8 cellular contexts compared by ENCODE assay signal in genomic region chr16:84062734-84063640, GRCh38. TPM values are rescaled to one million over a fixed set of nuclear protein-coding genes. Genes with fewer than 3 reads are reported as not detected.
DNase-seq lines count a peak whose midpoint lies in the region; ATAC-seq, FAIRE-seq and TF ChIP-seq lines count a peak whose summit lies in the region.

No MANE protein-coding gene starts in this region.

- peak; percentile 42 to 55 (median 52) for DNase-seq in CD4-positive, alpha-beta memory T cell
- DNase-seq in HFFc6 (peak; percentile 61), RCC 7860 (ENCODE audit: low spot score) (peak; percentile 65), fibroblast of mammary gland (ENCODE audit: low read depth) (peak; percentile 76), nephron progenitor cell (peak; percentile 90), stomach (peak; percentile 76)
- peak; percentile 45 for DNase-seq in activated T-helper 1 cell treated with anti-CD3 and anti-CD28 coated beads, Interleukin-12 subunit alpha, Interleukin-12 subunit beta, Interleukin-2, Interleukin-4 antibody, amounts not matched to agents 30 ng/mL and 10 ng/mL and 1 ng/mL, durations not matched to agents 14 hours and 24 hours and 36 hours (ENCODE audit: low spot score)

- CTCF ChIA-PET in CD4-positive, alpha-beta memory T cell (lab: Charles Lee; ENCODE audit: partially characterized antibody): interaction anchor here (0.7 to 1.7 kb wide), 5 partner anchors 15 to 238 kb away, joined by 3 to 5 read pairs (median 3); no protein-coding TSS in a partner anchor

- no peak for FAIRE-seq in RCC 7860 (lab: Jason Lieb, UNC)

- peaks cover 85% of the 10 kb centered on the region for H3K36me3 ChIP-seq in CD4-positive, alpha-beta memory T cell (ENCODE audit: insufficient read depth, low read length)
- H3K36me3 ChIP-seq in stomach: peaks cover 49 to 100% (median 100%) of the 10 kb centered on the region in 4 donors

- H3K4me3 ChIP-seq in CD4-positive, alpha-beta memory T cell (ENCODE audit: low read length in 2 of 2): no peak overlapping the region
- H3K4me3 ChIP-seq in fibroblast of mammary gland (ENCODE audit: control insufficient read depth, low read depth, low read length): no peak overlapping the region
- no peak overlapping the region for H3K4me3 ChIP-seq in stomach

- 51 to 72% (median 52%) methylated on average over 21 to 25 of the region's 25 CpGs for WGBS in stomach, 5 donors

- peaks cover 57 to 83% of the 10 kb centered on the region in 2 donors for H3K36me3 Mint-ChIP-seq in CD4-positive, alpha-beta memory T cell
- peaks cover 19% of the 10 kb centered on the region for H3K36me3 Mint-ChIP-seq in HFFc6 (ENCODE audit: low read depth)
- H3K36me3 Mint-ChIP-seq in activated T-helper 1 cell treated with anti-CD3 and anti-CD28 coated beads, Interleukin-12 subunit alpha, Interleukin-12 subunit beta, Interleukin-2, Interleukin-4 antibody, amounts not matched to agents 30 ng/mL and 10 ng/mL and 1 ng/mL, durations not matched to agents 14 hours and 24 hours and 36 hours (ENCODE audit: low read depth): peaks cover 31% of the 10 kb centered on the region
- H3K36me3 Mint-ChIP-seq in nephron progenitor cell (ENCODE audit: low read depth): peaks cover 47% of the 10 kb centered on the region

- ATAC-seq in HG02885 (IDR thresholded peaks at IDR 0.05; ENCODE audit: poor library complexity, unreplicated experiment): no peak

- H3K27me3 Mint-ChIP-seq in CD4-positive, alpha-beta memory T cell: no peaks in the 10 kb centered on the region
- no peaks in the 10 kb centered on the region for H3K27me3 Mint-ChIP-seq in HFFc6 (ENCODE audit: insufficient read depth)
- H3K27me3 Mint-ChIP-seq in activated T-helper 1 cell treated with anti-CD3 and anti-CD28 coated beads, Interleukin-12 subunit alpha, Interleukin-12 subunit beta, Interleukin-2, Interleukin-4 antibody, amounts not matched to agents 30 ng/mL and 10 ng/mL and 1 ng/mL, durations not matched to agents 14 hours and 24 hours and 36 hours (ENCODE audit: insufficient read depth): no peaks in the 10 kb centered on the region
- no peaks in the 10 kb centered on the region for H3K27me3 Mint-ChIP-seq in nephron progenitor cell (ENCODE audit: low read depth, poor library complexity)

- no peak overlapping the region for H3K4me3 Mint-ChIP-seq in CD4-positive, alpha-beta memory T cell
- H3K4me3 Mint-ChIP-seq in HFFc6 (no peak overlapping the region), nephron progenitor cell (no peak overlapping the region)
- H3K4me3 Mint-ChIP-seq in activated T-helper 1 cell treated with anti-CD3 and anti-CD28 coated beads, Interleukin-12 subunit alpha, Interleukin-12 subunit beta, Interleukin-2, Interleukin-4 antibody, amounts not matched to agents 30 ng/mL and 10 ng/mL and 1 ng/mL, durations not matched to agents 14 hours and 24 hours and 36 hours: no peak overlapping the region

- H3K9me3 ChIP-seq in CD4-positive, alpha-beta memory T cell (ENCODE audit: control insufficient read depth in 1 of 2, low read length in 2 of 2): no peaks in the 10 kb centered on the region
- no peaks in the 10 kb centered on the region for H3K9me3 ChIP-seq in stomach

- no peak overlapping the region for H3K27ac ChIP-seq in CD4-positive, alpha-beta memory T cell (ENCODE audit: low read depth, low read length)
- H3K27ac ChIP-seq in stomach: no peak overlapping the region

- peak; percentile 97 for TF ChIP-seq CTCF in HFFc6 (IDR thresholded peaks at IDR 0.05)
- TF ChIP-seq CTCF in fibroblast of mammary gland (conservative IDR thresholded peaks at IDR 0.05; ENCODE audit: control insufficient read depth, insufficient read depth, low read depth, low read length): peak; percentile 84
- peak; percentile 96 for TF ChIP-seq CTCF in nephron progenitor cell (IDR thresholded peaks at IDR 0.05)
- TF ChIP-seq CTCF in stomach (IDR thresholded peaks at IDR 0.05): peak in 5 of 7 experiments; percentile 58 to 88 (median 75)

- POLR2A ChIA-PET in CD4-positive, alpha-beta memory T cell (lab: Charles Lee; ENCODE audit: partially characterized antibody): no interaction called here

- H3K9me3 Mint-ChIP-seq in CD4-positive, alpha-beta memory T cell: no peaks in the 10 kb centered on the region
- H3K9me3 Mint-ChIP-seq in HFFc6: no peaks in the 10 kb centered on the region
- H3K9me3 Mint-ChIP-seq in activated T-helper 1 cell treated with anti-CD3 and anti-CD28 coated beads, Interleukin-12 subunit alpha, Interleukin-12 subunit beta, Interleukin-2, Interleukin-4 antibody, amounts not matched to agents 30 ng/mL and 10 ng/mL and 1 ng/mL, durations not matched to agents 14 hours and 24 hours and 36 hours: no peaks in the 10 kb centered on the region
- H3K9me3 Mint-ChIP-seq in nephron progenitor cell: no peaks in the 10 kb centered on the region

- intact Hi-C loops in CD4-positive, alpha-beta memory T cell (cut with micrococcal nuclease): no loop called here
- intact Hi-C loops in activated T-helper 1 cell treated with anti-CD3 and anti-CD28 coated beads, Interleukin-12 subunit alpha, Interleukin-12 subunit beta, Interleukin-2, Interleukin-4 antibody, amounts not matched to agents 30 ng/mL and 10 ng/mL and 1 ng/mL, durations not matched to agents 14 hours and 24 hours and 36 hours (cut with micrococcal nuclease): no loop called here
- intact Hi-C loops in stomach (cut with DNase I; ENCODE audit: low total_unique reads): loop anchor here (5.0 kb wide), 1 partner anchor 96 kb away; the partner anchor contains the start of gene NECAB2

- H3K4me1 Mint-ChIP-seq in CD4-positive, alpha-beta memory T cell: peaks cover 0 to 6% (median 4%) of the 10 kb centered on the region in 4 donors
- peaks cover 6% of the 10 kb centered on the region; the same call in 1 of the 2 replicates for H3K4me1 Mint-ChIP-seq in HFFc6 (ENCODE audit: low read depth)
- H3K4me1 Mint-ChIP-seq in activated T-helper 1 cell treated with anti-CD3 and anti-CD28 coated beads, Interleukin-12 subunit alpha, Interleukin-12 subunit beta, Interleukin-2, Interleukin-4 antibody, amounts not matched to agents 30 ng/mL and 10 ng/mL and 1 ng/mL, durations not matched to agents 14 hours and 24 hours and 36 hours (ENCODE audit: low read depth): no peaks in the 10 kb centered on the region
- peaks cover 6% of the 10 kb centered on the region for H3K4me1 Mint-ChIP-seq in nephron progenitor cell

- TF ChIP-seq EP300 in stomach (IDR thresholded peaks at IDR 0.05): no peak

- no peak for TF ChIP-seq POLR2A in stomach (IDR thresholded peaks at IDR 0.05)

- H3K27me3 ChIP-seq in CD4-positive, alpha-beta memory T cell (ENCODE audit: insufficient read depth, low read length): no peaks in the 10 kb centered on the region
- H3K27me3 ChIP-seq in stomach: no peaks in the 10 kb centered on the region

- H3K4me1 ChIP-seq in CD4-positive, alpha-beta memory T cell (ENCODE audit: insufficient read depth, low read length): no peaks in the 10 kb centered on the region
- no peaks in the 10 kb centered on the region for H3K4me1 ChIP-seq in stomach

- peak overlapping the region in 4 of 7 donors; percentile 12 to 68 (median 52) for H3K27ac Mint-ChIP-seq in CD4-positive, alpha-beta memory T cell
- H3K27ac Mint-ChIP-seq in HFFc6: no peak overlapping the region
- no peak overlapping the region for H3K27ac Mint-ChIP-seq in activated T-helper 1 cell treated with anti-CD3 and anti-CD28 coated beads, Interleukin-12 subunit alpha, Interleukin-12 subunit beta, Interleukin-2, Interleukin-4 antibody, amounts not matched to agents 30 ng/mL and 10 ng/mL and 1 ng/mL, durations not matched to agents 14 hours and 24 hours and 36 hours
- no peak overlapping the region for H3K27ac Mint-ChIP-seq in nephron progenitor cell

RNA-seq across cellular contexts. Expression of gene SLC38A8, which starts 20.4 kb away (rescaled TPM):
- total RNA-seq in CD4-positive, alpha-beta memory T cell: not detected
- not detected for polyA plus RNA-seq in CD4-positive, alpha-beta memory T cell
- total RNA-seq in HFFc6 (2021; fragmentation: NEBNext Ultra II Directional; extraction: Animal tissue kit (Norgen Biotek cat#: 25700)): not detected
- not detected in 2 replicates for total RNA-seq in activated T-helper 1 cell treated with anti-CD3 and anti-CD28 coated beads, Interleukin-12 subunit alpha, Interleukin-12 subunit beta, Interleukin-2, Interleukin-4 antibody, amounts not matched to agents 30 ng/mL and 10 ng/mL and 1 ng/mL, durations not matched to agents 14 hours and 24 hours and 36 hours
- total RNA-seq in stomach: not detected
- under 1 TPM in 1 of 3 donors, not detected in 2; 0.08 TPM for polyA plus RNA-seq in stomach

RNA-seq across cellular contexts. Expression of gene MBTPS1, which starts 53.8 kb away (rescaled TPM):
- total RNA-seq in CD4-positive, alpha-beta memory T cell: 100 to 1,000 TPM; 137 to 140 TPM
- 10 to 100 TPM; 53.9 to 61.4 TPM for polyA plus RNA-seq in CD4-positive, alpha-beta memory T cell
- total RNA-seq in HFFc6 (2021; fragmentation: NEBNext Ultra II Directional; extraction: Animal tissue kit (Norgen Biotek cat#: 25700)): 100 to 1,000 TPM in 4 of 6 experiments, 10 to 100 TPM in 2; 96.6 to 123 (median 102) TPM
- 54.5 and 60.0 TPM in 2 replicates for total RNA-seq in activated T-helper 1 cell treated with anti-CD3 and anti-CD28 coated beads, Interleukin-12 subunit alpha, Interleukin-12 subunit beta, Interleukin-2, Interleukin-4 antibody, amounts not matched to agents 30 ng/mL and 10 ng/mL and 1 ng/mL, durations not matched to agents 14 hours and 24 hours and 36 hours
- total RNA-seq in stomach: 100 to 1,000 TPM in 2 of 5 donors, 10 to 100 TPM in 3; 53.9 to 112 (median 78.1) TPM
- 10 to 100 TPM; 21.4 to 33.4 (median 28.2) TPM for polyA plus RNA-seq in stomach

Comparison
In these comparisons a context has a peak if more than half of its experiments do, and no peak if none do; other contexts are left out.
1. H3K27ac Mint-ChIP-seq: peak in CD4-positive, alpha-beta memory T cell (4 of 7); none in HFFc6 (single experiment), activated T-helper 1 cell treated with anti-CD3 and anti-CD28 coated beads, Interleukin-12 subunit alpha, Interleukin-12 subunit beta, Interleukin-2, Interleukin-4 antibody, amounts not matched to agents 30 ng/mL and 10 ng/mL and 1 ng/mL, durations not matched to agents 14 hours and 24 hours and 36 hours (single experiment) and nephron progenitor cell (single experiment).
2. Peak in every context shown above with its lines, with median percentiles within 50 percentile points of each other: DNase-seq and CTCF ChIP-seq.